ENCODE assay signal across 1 cellular context in the genomic region with DNA sequence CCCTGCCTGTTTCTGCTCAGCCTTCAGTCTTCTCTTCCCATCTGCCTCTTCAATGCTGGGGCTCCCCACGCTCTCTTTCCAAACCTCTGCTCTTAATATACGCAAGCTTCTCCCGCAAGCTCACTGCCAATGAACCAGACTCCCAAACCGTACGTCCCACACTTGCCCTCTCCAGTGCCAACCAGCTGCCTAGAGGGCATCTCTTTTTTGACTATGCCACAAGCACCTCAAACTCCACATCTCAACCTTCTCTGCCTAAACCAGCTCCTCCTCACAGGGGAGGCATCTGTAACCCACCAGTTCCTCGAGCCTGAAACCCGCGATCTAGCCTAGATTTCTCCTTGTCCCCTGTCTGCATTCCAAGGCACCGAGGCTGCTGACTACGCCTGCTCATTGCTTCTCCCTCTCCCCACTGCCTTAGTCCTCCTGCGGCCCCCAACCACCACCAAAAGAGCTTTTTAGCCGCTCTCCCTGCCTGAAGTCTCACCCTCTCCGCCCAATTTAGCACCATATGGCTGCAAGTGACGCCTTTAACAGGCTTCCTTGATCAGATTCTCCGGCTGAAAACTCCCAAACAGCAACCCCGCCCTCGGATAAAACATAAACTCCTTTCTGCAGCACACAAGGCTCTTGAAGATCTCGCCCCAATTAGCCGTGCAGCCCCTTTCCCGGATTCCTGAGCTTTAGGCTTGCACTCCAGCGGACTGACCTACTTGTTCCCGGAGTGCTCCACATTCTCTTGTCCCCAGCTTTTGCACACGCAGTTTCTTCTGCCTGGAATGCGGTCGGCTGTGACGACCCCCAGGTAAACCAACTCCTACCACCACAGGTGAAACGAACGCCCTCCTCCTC.
A peak's percentile ranks its signal among the peaks of the same experiment; 100 is the strongest.
TF ChIP-seq lines count a peak whose summit lies in the region.

No MANE protein-coding gene starts in this region.

TF ChIP-seq in K562, 482 proteins besides CTCF, POLR2A, EP300 and RAD21 (continued from another document and continues in another):
- TF ChIP-seq CUX1 (CRISPR knock-in tag; IDR thresholded peaks at IDR 0.05) (no peak), TFAP4 (CRISPR knock-in tag; IDR thresholded peaks at IDR 0.05; ENCODE audit: borderline replicate concordance) (peak; percentile 39), HNRNPK (IDR thresholded peaks at IDR 0.05; ENCODE audit: low read depth, low read length, poor library complexity, severe bottlenecking) (no peak), SAP30 (IDR thresholded peaks at IDR 0.05; ENCODE audit: borderline replicate concordance, insufficient read depth, low read depth, low read length, poor library complexity, severe bottlenecking) (peak; percentile 38), ELF2 (CRISPR knock-in tag; IDR thresholded peaks at IDR 0.05) (no peak), CBFA2T2 (conservative IDR thresholded peaks at IDR 0.05) (no peak), MAZ (CRISPR knock-in tag; conservative IDR thresholded peaks at IDR 0.05 in 1 of 2, IDR thresholded peaks at IDR 0.05 in 1 of 2) (0 out of 4 replicates have a peak, but pooled peaks of 1 of the 2 experiments have one; percentile 24), CBX2 (IDR thresholded peaks at IDR 0.05; ENCODE audit: insufficient read depth, low read length, poor library complexity, severe bottlenecking) (no peak), PTBP1 (IDR thresholded peaks at IDR 0.05; ENCODE audit: low read depth, low read length) (no peak), NR1H2 (CRISPR knock-in tag; IDR thresholded peaks at IDR 0.05) (no peak), LCOR (CRISPR knock-in tag; IDR thresholded peaks at IDR 0.05) (no peak), CEBPG (CRISPR knock-in tag; IDR thresholded peaks at IDR 0.05) (no peak), CEBPG (tag; conservative IDR thresholded peaks at IDR 0.05 in 1 of 2, IDR thresholded peaks at IDR 0.05 in 1 of 2) (no peak), TEAD1 (CRISPR knock-in tag; IDR thresholded peaks at IDR 0.05) (0 out of 4 replicates have a peak, but pooled peaks of 1 of the 2 experiments have one; percentile 38), XRCC5 (IDR thresholded peaks at IDR 0.05; ENCODE audit: low read depth, low read length) (no peak), ZNF780A (CRISPR knock-in tag; IDR thresholded peaks at IDR 0.05) (no peak), KDM1A (IDR thresholded peaks at IDR 0.05) (no peak), UBTF (IDR thresholded peaks at IDR 0.05; ENCODE audit: borderline replicate concordance in 1 of 2, low read depth in 2 of 2, low read length in 2 of 2) (no peak), FOXK2 (conservative IDR thresholded peaks at IDR 0.05 in 1 of 2, IDR thresholded peaks at IDR 0.05 in 1 of 2; ENCODE audit: low read depth in 2 of 2) (0 out of 4 replicates have a peak, but pooled peaks of 1 of the 2 experiments have one; percentile 25), ETS2 (tag; IDR thresholded peaks at IDR 0.05; ENCODE audit: borderline replicate concordance, poor library complexity, severe bottlenecking) (no peak), NELFE (IDR thresholded peaks at IDR 0.05; ENCODE audit: insufficient read depth, insufficient read length) (no peak), ILK (tag; IDR thresholded peaks at IDR 0.05; ENCODE audit: borderline replicate concordance, low read depth) (no peak), FOXO4 (CRISPR knock-in tag; IDR thresholded peaks at IDR 0.05) (no peak), NONO (IDR thresholded peaks at IDR 0.05; ENCODE audit: low read depth in 2 of 2, low read length in 1 of 2) (no peak), PHB2 (IDR thresholded peaks at IDR 0.05; ENCODE audit: low read depth) (no peak), ARID4B (CRISPR knock-in tag; IDR thresholded peaks at IDR 0.05) (peak; percentile 14; the same call in 1 of the 2 replicates), CREB1 (IDR thresholded peaks at IDR 0.05) (no peak), CREB1 (CRISPR knock-in tag; IDR thresholded peaks at IDR 0.05) (no peak), ZNF695 (CRISPR knock-in tag; IDR thresholded peaks at IDR 0.05) (no peak), L3MBTL2 (IDR thresholded peaks at IDR 0.05) (peak; percentile 20; the same call in 1 of the 2 replicates), PHB (CRISPR knock-in tag; IDR thresholded peaks at IDR 0.05) (no peak), E2F8 (IDR thresholded peaks at IDR 0.05; ENCODE audit: low read depth, partially characterized antibody) (no peak), ZNF263 (CRISPR knock-in tag; IDR thresholded peaks at IDR 0.05; ENCODE audit: borderline replicate concordance) (no peak), NKRF (IDR thresholded peaks at IDR 0.05; ENCODE audit: borderline replicate concordance) (peak; percentile 47; the same call in 1 of the 2 replicates), XRCC4 (IDR thresholded peaks at IDR 0.05; ENCODE audit: extremely low read depth, insufficient read depth, insufficient read length) (no peak), TCF3 (CRISPR knock-in tag; IDR thresholded peaks at IDR 0.05) (no peak)
